Comparison of ENCODE assay signal across 9 cellular contexts in genomic region chr16:17070882-17071592, GRCh38.
DNase-seq lines count a peak whose midpoint lies in the region; ATAC-seq, FAIRE-seq and TF ChIP-seq lines count a peak whose summit lies in the region.
"Had no signal": no experiment of that assay in that cellular context is flagged by ENCODE, and none has a peak within 500 bp of the region (broad histone marks: within the 10 kb centered on the region; RNA-seq: fewer than 3 reads in every experiment).

No MANE protein-coding gene starts in this region.

- H3K4me3 ChIP-seq in PC-3 (ENCODE audit: low read length) = no peak overlapping the region

- H2AFZ ChIP-seq in PC-3 (ENCODE audit: low read length) = no peak overlapping the region

- no peaks in the 10 kb centered on the region for H3K9me3 ChIP-seq in PC-3 (ENCODE audit: low read length)

- no peak overlapping the region for H3K27ac ChIP-seq in PC-3 (ENCODE audit: low read length)

- intact Hi-C loops in PC-3 (cut with micrococcal nuclease) = no loop called here

- no peaks in the 10 kb centered on the region for H3K27me3 ChIP-seq in PC-3 (ENCODE audit: low read length)

- DNase-seq in GM19239 (ENCODE audit: insufficient read length, low spot score) (peak; percentile 62), NCI-H524 (lab: John Stamatoyannopoulos, UW) (peak; percentile 34 to 79), germinal center (ENCODE audit: low spot score) (peak; percentile 82), amniotic stem cell (lab: John Stamatoyannopoulos, UW) (no peak), PC-3 (no peak)
- peak; percentile 20 to 56 (median 41) for DNase-seq in activated CD8-positive, alpha-beta memory T cell treated with anti-CD3 and anti-CD28 coated beads for 48 hours (ENCODE audit: low read depth in 2 of 3, low spot score in 2 of 3)
- peak; percentile 92 for DNase-seq in stimulated activated CD4-positive, alpha-beta T cell treated with anti-CD3 and anti-CD28 coated beads, Interleukin-4, amount 100 ng/mL, for 24 hours

- H3F3A ChIP-seq in PC-3 (ENCODE audit: low read length, unreplicated experiment) = no peaks in the 10 kb centered on the region

- no peaks in the 10 kb centered on the region for H3K36me3 ChIP-seq in PC-3 (ENCODE audit: low read depth, low read length)

- H3K9me2 ChIP-seq in PC-3 (replicated peaks; ENCODE audit: low read length) = no peaks in the 10 kb centered on the region

- no peaks in the 10 kb centered on the region for H4K20me1 ChIP-seq in PC-3 (ENCODE audit: low read length)

- POLR2A ChIA-PET in PC-3 (lab: Charles Lee; ENCODE audit: unreplicated experiment) = no interaction called here

- H3K9ac ChIP-seq in PC-3 (ENCODE audit: low read length) = no peak overlapping the region

- no peaks in the 10 kb centered on the region for H3K79me2 ChIP-seq in PC-3 (ENCODE audit: low read length)

- ATAC-seq in HG03064 (IDR thresholded peaks at IDR 0.05; ENCODE audit: low read depth, unreplicated experiment) (peak; percentile 63), PC-3 (no peak)

- BruUV-seq in PC-3 (replicated peaks; lab: Mats Ljungman, UMichigan) = no TSS peak

- H3K4me1 ChIP-seq in PC-3 (ENCODE audit: insufficient read depth, low read length) = no peaks in the 10 kb centered on the region

- peak; percentile 99 for FAIRE-seq in GM19239 (lab: Jason Lieb, UNC)
- FAIRE-seq: colon had no signal

- CTCF ChIA-PET in PC-3 (lab: Charles Lee) = no interaction called here

- H3K4me2 ChIP-seq in PC-3 (ENCODE audit: low read length) = no peak overlapping the region

- TF ChIP-seq CTCF in PC-3 (conservative IDR thresholded peaks at IDR 0.05; ENCODE audit: low read depth, low read length) = no peak

Comparison
In these comparisons a context has a peak if more than half of its experiments do, and no peak if none do; other contexts are left out.
1. DNase-seq: peak in GM19239 (single experiment), NCI-H524 (2 of 2), activated CD8-positive, alpha-beta memory T cell treated with anti-CD3 and anti-CD28 coated beads for 48 hours (3 of 3), germinal center (single experiment) and stimulated activated CD4-positive, alpha-beta T cell treated with anti-CD3 and anti-CD28 coated beads, Interleukin-4, amount 100 ng/mL, for 24 hours (single experiment); none in amniotic stem cell (single experiment) and PC-3 (single experiment).